ENCODE assay signal across 24 cellular contexts in genomic region chr22:25874327-25874726, GRCh38.
"Had no signal": no experiment of that assay in that cellular context is flagged by ENCODE, and none has a peak within 500 bp of the region (broad histone marks: within the 10 kb centered on the region; RNA-seq: fewer than 3 reads in every experiment).

No MANE protein-coding gene starts in this region.

- H3K27me3 ChIP-seq: colonic mucosa, foreskin keratinocyte, gastrocnemius medialis, heart left ventricle had no signal

- H3K27ac Mint-ChIP-seq: dendritic cell treated with granulocyte-macrophage colony-stimulating factor and Interleukin-4, amounts not matched to agents 40 ng/mL and 50 ng/mL, for 4 days; effector memory CD8-positive, alpha-beta T cell; endodermal cell had no signal

- DNase-seq: colonic mucosa; cortex of kidney; dermis blood vessel endothelial cell; dorsolateral prefrontal cortex; effector CD4-positive, alpha-beta T cell; effector CD8-positive, alpha-beta T cell; effector memory CD4-positive, alpha-beta T cell; effector memory CD8-positive, alpha-beta T cell; endodermal cell; erythroblast; esophagus squamous epithelium; foreskin fibroblast; foreskin keratinocyte; foreskin melanocyte; gastrocnemius medialis; glutamatergic neuron; head of caudate nucleus; heart left ventricle; heart right ventricle had no signal

- H3K4me3 ChIP-seq: colonic mucosa, dorsolateral prefrontal cortex, esophagus muscularis mucosa, esophagus squamous epithelium, gastrocnemius medialis, gastroesophageal sphincter, heart left ventricle, heart right ventricle had no signal

- H3K4me1 Mint-ChIP-seq: endodermal cell had no signal

- H3K4me1 ChIP-seq: colonic mucosa, esophagus muscularis mucosa, esophagus squamous epithelium, foreskin keratinocyte, gastrocnemius medialis, gastroesophageal sphincter, heart left ventricle, heart right ventricle had no signal

- ATAC-seq: effector memory CD8-positive, alpha-beta T cell; esophagus mucosa; foreskin keratinocyte; gastrocnemius medialis; gastroesophageal sphincter; heart left ventricle; heart right ventricle had no signal

- H3K9me3 ChIP-seq: colonic mucosa, esophagus muscularis mucosa, esophagus squamous epithelium, gastrocnemius medialis, gastroesophageal sphincter, heart left ventricle, heart right ventricle had no signal

- H3K27ac ChIP-seq: colonic mucosa, dorsolateral prefrontal cortex, epithelial cell of prostate, esophagus muscularis mucosa, esophagus squamous epithelium, foreskin keratinocyte, gastrocnemius medialis, gastroesophageal sphincter, heart left ventricle, heart right ventricle had no signal

- H3K4me3 Mint-ChIP-seq: dendritic cell treated with granulocyte-macrophage colony-stimulating factor and Interleukin-4, amounts not matched to agents 40 ng/mL and 50 ng/mL, for 4 days; effector memory CD8-positive, alpha-beta T cell; endodermal cell had no signal

- H3K9me3 Mint-ChIP-seq: dendritic cell treated with granulocyte-macrophage colony-stimulating factor and Interleukin-4, amounts not matched to agents 40 ng/mL and 50 ng/mL, for 4 days; effector memory CD8-positive, alpha-beta T cell; endodermal cell had no signal

- H3K36me3 ChIP-seq: colonic mucosa, esophagus squamous epithelium, gastroesophageal sphincter had no signal
